Comparison of ENCODE assay signal across 33 cellular contexts in the genomic region with DNA sequence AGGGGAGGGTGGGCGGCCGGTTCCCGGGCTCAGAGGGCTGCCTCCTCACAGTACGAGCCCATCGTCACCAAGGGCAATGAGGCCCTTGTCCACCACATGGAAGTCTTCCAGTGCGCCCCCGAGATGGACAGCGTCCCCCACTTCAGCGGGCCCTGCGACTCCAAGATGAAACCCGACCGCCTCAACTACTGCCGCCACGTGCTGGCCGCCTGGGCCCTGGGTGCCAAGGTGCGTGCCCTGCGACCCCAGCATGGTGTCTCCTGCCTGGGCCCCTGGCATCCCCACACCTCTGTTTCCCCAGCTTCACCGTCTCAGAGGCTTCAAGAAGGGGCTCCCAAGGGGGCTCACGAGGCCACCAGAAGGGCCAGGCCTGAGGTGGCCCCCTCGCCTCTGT. TPM values are rescaled to one million over a fixed set of nuclear protein-coding genes. Genes with fewer than 3 reads are reported as not detected.
"Had no signal": no experiment of that assay in that cellular context is flagged by ENCODE, and none has a peak within 500 bp of the region (broad histone marks: within the 10 kb centered on the region; RNA-seq: fewer than 3 reads in every experiment).

No MANE protein-coding gene starts in this region.

- H3K27me3 ChIP-seq: hepatocyte, left lung, right lobe of liver, testis, thyroid gland, transverse colon, upper lobe of left lung, vagina had no signal

- H3K9ac ChIP-seq: parathyroid adenoma had no signal

- H3K36me3 ChIP-seq: left lung, right lobe of liver, stomach, thyroid gland, transverse colon, upper lobe of left lung, vagina had no signal

- DNase-seq: head of caudate nucleus; kidney glomerular epithelial cell; left colon; mesendoderm; naive thymus-derived CD4-positive, alpha-beta T cell; stimulated activated CD4-positive, alpha-beta T cell treated with anti-CD3 and anti-CD28 coated beads, Interleukin-1b, Interleukin-23, amount 100 ng/mL, for 48 hours; stimulated activated CD4-positive, alpha-beta T cell treated with anti-CD3 and anti-CD28 coated beads, Interleukin-2, amount 100 ng/mL, for 48 hours; stimulated activated CD4-positive, alpha-beta T cell treated with anti-CD3 and anti-CD28 coated beads, Interleukin-4, amount 100 ng/mL, for 4 hours; stimulated activated CD8-positive, alpha-beta memory T cell treated with anti-CD3 and anti-CD28 coated beads, Interleukin-4, amount 100 ng/mL, for 48 hours; stimulated activated naive CD8-positive, alpha-beta T cell treated with anti-CD3 and anti-CD28 coated beads, Interleukin-15, Interleukin-2, amounts not matched to agents 100 U/mL and 50 U/mL, for 24 hours; stomach; testis; thyroid gland; transverse colon had no signal

- H3K4me3 ChIP-seq: hepatocyte, left lung, lung, mucosa of descending colon, psoas muscle, right lobe of liver, smooth muscle cell, stomach, testis, thyroid gland, transverse colon, upper lobe of left lung, vagina had no signal

- H3K4me1 ChIP-seq: left lung, parathyroid adenoma, psoas muscle, right lobe of liver, stomach, testis, thyroid gland, transverse colon, upper lobe of left lung, vagina had no signal

- ATAC-seq: left colon; left lung; mucosa of descending colon; naive thymus-derived CD4-positive, alpha-beta T cell; psoas muscle; stimulated activated memory B cell treated with anti-CD40 and anti-IgM and Interleukin-4, amounts not matched to agents 10 μg/mL and 1 μg/mL and 100 μg/mL, for 72 hours; stimulated activated naive CD8-positive, alpha-beta T cell treated with anti-CD3 and anti-CD28 coated beads, Interleukin-15, Interleukin-2, amounts not matched to agents 100 U/mL and 50 U/mL, for 24 hours had no signal

- H3K27ac ChIP-seq: hepatocyte, left lung, parathyroid adenoma, psoas muscle, right lobe of liver, stomach, testis, thyroid gland, transverse colon, upper lobe of left lung, vagina had no signal

- H3K9me3 ChIP-seq: left lung, mucosa of descending colon, psoas muscle, right lobe of liver, stomach, testis, thyroid gland, transverse colon, upper lobe of left lung, vagina had no signal

RNA-seq across cellular contexts. Expression of a gene that starts 7.2 kb away (rescaled TPM):
- total RNA-seq: hepatocyte; left colon; mesothelial cell of epicardium; mucosa of descending colon; natural killer cell treated with Interleukin-12 subunit alpha and Interleukin-12 subunit beta and Interleukin-15 and Interleukin-18, amount 100 ng/mL, for 72 hours; osteocyte; posterior vena cava; skeletal muscle tissue; smooth muscle cell; transverse colon had no signal
- polyA plus RNA-seq: neural cell had no signal

RNA-seq across cellular contexts. Expression of a gene that starts 34.2 kb away (rescaled TPM):
- total RNA-seq: lower leg skin; myocyte; naive thymus-derived CD4-positive, alpha-beta T cell; natural killer cell treated with Interleukin-12 subunit alpha and Interleukin-12 subunit beta and Interleukin-15 and Interleukin-18, amount 100 ng/mL, for 72 hours; osteocyte; posterior vena cava; psoas muscle; skeletal muscle tissue; stomach; thyroid gland; upper lobe of left lung; vagina had no signal
- polyA plus RNA-seq: naive thymus-derived CD4-positive, alpha-beta T cell; psoas muscle; stomach had no signal
